17 cellular contexts compared by ENCODE assay signal in the genomic region with DNA sequence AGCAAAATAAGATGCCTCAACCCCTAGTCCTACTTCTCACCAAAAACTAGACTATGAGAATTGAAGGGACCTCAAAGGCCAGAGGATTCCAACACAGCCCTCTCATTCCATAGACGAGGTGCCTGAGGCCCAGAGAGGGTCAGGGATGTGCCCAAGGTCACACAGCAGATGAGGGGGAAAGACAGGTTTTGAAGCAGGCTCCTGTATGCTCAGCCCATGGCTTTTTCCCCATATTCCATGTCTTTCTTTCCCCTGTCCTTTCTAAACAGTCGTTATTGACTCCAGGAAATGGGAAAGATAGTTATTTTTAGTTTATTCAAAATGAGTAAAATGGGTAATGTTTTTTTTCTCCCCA.
A peak's percentile ranks its signal among the peaks of the same experiment; 100 is the strongest.
DNase-seq lines count a peak whose midpoint lies in the region; ATAC-seq and TF ChIP-seq lines count a peak whose summit lies in the region.
"Had no signal": no experiment of that assay in that cellular context is flagged by ENCODE, and none has a peak within 500 bp of the region (broad histone marks: within the 10 kb centered on the region; RNA-seq: fewer than 3 reads in every experiment).

No MANE protein-coding gene starts in this region.

- no peaks in the 10 kb centered on the region for H3K27me3 ChIP-seq in heart left ventricle
- no peaks in the 10 kb centered on the region for H3K27me3 ChIP-seq in esophagus muscularis mucosa
- H3K27me3 ChIP-seq in suprapubic skin, result no peaks in the 10 kb centered on the region
- H3K27me3 ChIP-seq in Caco-2 (replicated peaks; ENCODE audit: control insufficient read depth, insufficient read depth, low read length), result no peaks in the 10 kb centered on the region; the same call in 1 of the 2 replicates
- H3K27me3 ChIP-seq: Peyer's patch had no signal

- H3K4me3 Mint-ChIP-seq in Caco-2 (ENCODE audit: unreplicated experiment), result no peak overlapping the region
- H3K4me3 Mint-ChIP-seq in effector memory CD8-positive, alpha-beta T cell, result no peak overlapping the region
- no peak overlapping the region for H3K4me3 Mint-ChIP-seq in activated naive CD4-positive, alpha-beta T cell treated with anti-CD3 and anti-CD28 coated beads for 36 hours
- H3K4me3 Mint-ChIP-seq: CD8-positive, alpha-beta memory T cell had no signal

- intact Hi-C loops in heart left ventricle (cut with DNase I) (loop anchor here in 1 of 10 donors (5.0 kb wide), 1 partner anchor 90 kb away; no protein-coding TSS in a partner anchor), left ventricle myocardium superior (cut with micrococcal nuclease) (loop anchor here (10.0 kb wide), 1 partner anchor 62 kb away; the partner anchor contains the start of gene COL15A1), esophagus muscularis mucosa (cut with DNase I) (no loop called here), Caco-2 (cut with micrococcal nuclease; ENCODE audit: unreplicated experiment) (no loop called here)
- intact Hi-C loops in activated naive CD4-positive, alpha-beta T cell treated with anti-CD3 and anti-CD28 coated beads for 36 hours (cut with micrococcal nuclease), result no loop called here

- no peaks in the 10 kb centered on the region for H3K36me3 Mint-ChIP-seq in Caco-2 (ENCODE audit: insufficient read depth, unreplicated experiment)
- H3K36me3 Mint-ChIP-seq in effector memory CD8-positive, alpha-beta T cell (ENCODE audit: insufficient read depth), result no peaks in the 10 kb centered on the region
- H3K36me3 Mint-ChIP-seq in activated naive CD4-positive, alpha-beta T cell treated with anti-CD3 and anti-CD28 coated beads for 36 hours (ENCODE audit: low read depth), result no peaks in the 10 kb centered on the region
- H3K36me3 Mint-ChIP-seq: CD8-positive, alpha-beta memory T cell had no signal

- TF ChIP-seq CTCF in heart left ventricle (IDR thresholded peaks at IDR 0.05) (no peak), esophagus muscularis mucosa (IDR thresholded peaks at IDR 0.05) (no peak), omental fat pad (IDR thresholded peaks at IDR 0.05) (no peak), suprapubic skin (IDR thresholded peaks at IDR 0.05) (no peak), Caco-2 (IDR thresholded peaks at IDR 0.05; ENCODE audit: insufficient read depth in 1 of 2, low read depth in 1 of 2, low read length in 1 of 2, severe bottlenecking in 1 of 2, unreplicated experiment in 1 of 2) (no peak)

- POLR2A ChIA-PET in Caco-2 (lab: Charles Lee), result no interaction called here

- H3K9me3 Mint-ChIP-seq in Caco-2 (ENCODE audit: unreplicated experiment), result no peaks in the 10 kb centered on the region
- H3K9me3 Mint-ChIP-seq in effector memory CD8-positive, alpha-beta T cell, result no peaks in the 10 kb centered on the region
- no peaks in the 10 kb centered on the region for H3K9me3 Mint-ChIP-seq in activated naive CD4-positive, alpha-beta T cell treated with anti-CD3 and anti-CD28 coated beads for 36 hours
- H3K9me3 Mint-ChIP-seq: CD8-positive, alpha-beta memory T cell had no signal

- H3K9me3 ChIP-seq in heart left ventricle (no peaks in the 10 kb centered on the region), esophagus muscularis mucosa (no peaks in the 10 kb centered on the region), suprapubic skin (no peaks in the 10 kb centered on the region), Caco-2 (no peaks in the 10 kb centered on the region)
- H3K9me3 ChIP-seq: Peyer's patch had no signal

- peaks cover 5 to 79% (median 56%) of the 10 kb centered on the region in 12 donors for H3K4me1 ChIP-seq in heart left ventricle
- peaks cover 32 to 44% (median 37%) of the 10 kb centered on the region in 4 donors for H3K4me1 ChIP-seq in esophagus muscularis mucosa
- peaks cover 7% of the 10 kb centered on the region for H3K4me1 ChIP-seq in suprapubic skin
- no peaks in the 10 kb centered on the region for H3K4me1 ChIP-seq in Caco-2
- H3K4me1 ChIP-seq: Peyer's patch had no signal

- H3K36me3 ChIP-seq in heart left ventricle (no peaks in the 10 kb centered on the region), esophagus muscularis mucosa (no peaks in the 10 kb centered on the region), suprapubic skin (no peaks in the 10 kb centered on the region), Caco-2 (ENCODE audit: control insufficient read depth, insufficient read depth, low read length) (no peaks in the 10 kb centered on the region)
- H3K36me3 ChIP-seq: Peyer's patch had no signal

- CTCF ChIA-PET in Caco-2 (lab: Charles Lee), result no interaction called here
- CTCF ChIA-PET in activated naive CD4-positive, alpha-beta T cell treated with anti-CD3 and anti-CD28 coated beads for 36 hours (lab: Charles Lee), result no interaction called here

- no peak for ATAC-seq in heart left ventricle
- ATAC-seq in left ventricle myocardium superior, result no peak
- ATAC-seq in omental fat pad (ENCODE audit: low FRiP score), result peak; percentile 28
- no peak for ATAC-seq in effector memory CD8-positive, alpha-beta T cell (replicated peaks)

- 36 to 63% (median 50%) methylated on average over 2 of the region's 2 CpGs for WGBS in heart left ventricle, 4 donors
- 62% methylated on average over 2 of the region's 2 CpGs for WGBS in esophagus muscularis mucosa
- 46% methylated on average over 2 of the region's 2 CpGs for WGBS in suprapubic skin

- H3K4me1 Mint-ChIP-seq in Caco-2 (ENCODE audit: low read depth, unreplicated experiment), result no peaks in the 10 kb centered on the region
- H3K4me1 Mint-ChIP-seq in effector memory CD8-positive, alpha-beta T cell (ENCODE audit: low read depth in 2 of 2), result no peaks in the 10 kb centered on the region
- no peaks in the 10 kb centered on the region for H3K4me1 Mint-ChIP-seq in activated naive CD4-positive, alpha-beta T cell treated with anti-CD3 and anti-CD28 coated beads for 36 hours (ENCODE audit: low read depth)
- H3K4me1 Mint-ChIP-seq: CD8-positive, alpha-beta memory T cell had no signal

- H3K27ac ChIP-seq in heart left ventricle, result peak overlapping the region in 10 of 12 donors; percentile 17 to 80 (median 50)
- peak overlapping the region in 3 of 4 donors; percentile 12 to 40 (median 30) for H3K27ac ChIP-seq in esophagus muscularis mucosa (replicated peaks in 1 of 4)
- peak overlapping the region; percentile 63 for H3K27ac ChIP-seq in suprapubic skin
- H3K27ac ChIP-seq: C4-2B, Peyer's patch had no signal

- no TSS peak for BruUV-seq in Caco-2 (replicated peaks; lab: Mats Ljungman, UMichigan)

- TF ChIP-seq POLR2A in heart left ventricle (IDR thresholded peaks at IDR 0.05), result no peak
- no peak for TF ChIP-seq POLR2A in esophagus muscularis mucosa (IDR thresholded peaks at IDR 0.05; ENCODE audit: low read depth)
- TF ChIP-seq POLR2A in suprapubic skin (IDR thresholded peaks at IDR 0.05), result no peak

- no peak overlapping the region for H3K27ac Mint-ChIP-seq in Caco-2 (ENCODE audit: unreplicated experiment)
- H3K27ac Mint-ChIP-seq in effector memory CD8-positive, alpha-beta T cell, result no peak overlapping the region
- no peak overlapping the region for H3K27ac Mint-ChIP-seq in activated naive CD4-positive, alpha-beta T cell treated with anti-CD3 and anti-CD28 coated beads for 36 hours
- H3K27ac Mint-ChIP-seq: CD8-positive, alpha-beta memory T cell had no signal

- TF ChIP-seq EP300 in esophagus muscularis mucosa (IDR thresholded peaks at IDR 0.05) (no peak), suprapubic skin (IDR thresholded peaks at IDR 0.05) (no peak)

- H3K4me3 ChIP-seq in heart left ventricle (no peak overlapping the region), esophagus muscularis mucosa (no peak overlapping the region), suprapubic skin (no peak overlapping the region), Caco-2 (ENCODE audit: low read depth, low read length) (no peak overlapping the region)
- H3K4me3 ChIP-seq: Peyer's patch had no signal

- DNase-seq in heart left ventricle (no peak), left ventricle myocardium superior (no peak), esophagus muscularis mucosa (ENCODE audit: extremely low spot score) (no peak), omental fat pad (ENCODE audit: low spot score) (no peak), suprapubic skin (ENCODE audit: low spot score in 2 of 2) (no peak), Caco-2 (no peak)
- no peak for DNase-seq in effector memory CD8-positive, alpha-beta T cell
- DNase-seq in activated naive CD4-positive, alpha-beta T cell treated with anti-CD3 and anti-CD28 coated beads for 36 hours, result no peak
- DNase-seq: CD8-positive, alpha-beta memory T cell; GDM1; MV-4-11; NCI-H1694; NCI-H2081 treated with DMSO at 0.1 percent for 48 hours; NCI-H446; NCI-H526; Peyer's patch had no signal

- peaks cover 27% of the 10 kb centered on the region for H3K27me3 Mint-ChIP-seq in Caco-2 (ENCODE audit: insufficient read depth, unreplicated experiment)
- H3K27me3 Mint-ChIP-seq in effector memory CD8-positive, alpha-beta T cell, result peaks cover 50 to 85% of the 10 kb centered on the region in 2 donors
- peaks cover 11% of the 10 kb centered on the region for H3K27me3 Mint-ChIP-seq in activated naive CD4-positive, alpha-beta T cell treated with anti-CD3 and anti-CD28 coated beads for 36 hours (ENCODE audit: low read depth)
